Comparison of ENCODE assay signal across 20 cellular contexts in the genomic region with DNA sequence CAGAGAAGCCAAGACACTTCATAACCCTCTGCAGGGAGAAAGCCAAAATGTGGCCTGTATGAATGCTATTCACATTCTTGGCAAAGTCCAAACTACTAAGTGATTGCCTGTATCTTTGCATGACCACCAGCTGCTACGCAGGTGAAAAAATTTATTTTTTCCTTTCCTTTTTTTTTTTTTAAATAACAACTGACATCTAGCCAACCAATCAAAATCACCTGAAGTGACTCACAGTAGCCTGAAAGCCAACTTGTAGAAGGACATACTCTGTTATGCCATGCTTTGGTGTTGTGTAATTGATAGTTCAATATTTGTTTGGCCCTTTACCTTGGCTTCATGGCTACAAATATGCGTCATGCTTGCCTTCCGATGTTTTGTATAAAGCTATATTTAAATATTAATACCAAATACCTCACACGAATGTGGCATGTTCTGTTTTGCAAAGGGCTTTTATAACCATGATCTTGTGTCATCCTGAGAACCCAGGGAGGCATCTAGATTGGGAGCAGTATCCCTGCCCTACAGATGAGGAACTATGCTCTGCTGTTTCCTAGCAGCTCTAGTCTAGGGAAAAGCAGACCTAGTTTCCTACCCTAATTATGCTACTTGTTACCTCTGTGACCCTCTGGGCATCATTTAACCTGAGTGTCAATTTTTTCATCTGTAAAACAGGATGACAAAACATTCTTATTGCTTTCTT.
DNase-seq lines count a peak whose midpoint lies in the region; ATAC-seq and TF ChIP-seq lines count a peak whose summit lies in the region.
"Had no signal": no experiment of that assay in that cellular context is flagged by ENCODE, and none has a peak within 500 bp of the region (broad histone marks: within the 10 kb centered on the region; RNA-seq: fewer than 3 reads in every experiment).

No MANE protein-coding gene starts in this region.

- H3K27ac ChIP-seq in lower lobe of right lung = peak overlapping the region; percentile 86
- H3K27ac ChIP-seq in transverse colon = no peak overlapping the region
- H3K27ac ChIP-seq: ascending aorta, ovary, tibial nerve had no signal

- no peak overlapping the region for H3K4me3 ChIP-seq in Caco-2 (ENCODE audit: low read depth, low read length)
- H3K4me3 ChIP-seq in epithelial cell of esophagus (ENCODE audit: low read length) = no peak overlapping the region
- no peak overlapping the region for H3K4me3 ChIP-seq in lower lobe of right lung
- no peak overlapping the region for H3K4me3 ChIP-seq in transverse colon
- H3K4me3 ChIP-seq: ascending aorta, ovary, tibial nerve had no signal

- in situ Hi-C loops in transverse colon (cut with MboI; ENCODE audit: low pct_ligation_motif_present in 1 of 4, low pct_unique_long_range_greater_than_20kb in 1 of 4, low sequenced_read_pairs in 3 of 4) = no loop called here
- in situ Hi-C loops in GM13976 (cut with MboI; ENCODE audit: low sequenced_read_pairs, unreplicated experiment) = no loop called here

- DNase-seq in Caco-2 (no peak), NCI-H2196 treated with DMSO at 0.1 percent for 48 hours (lab: John Stamatoyannopoulos, UW; ENCODE audit: unreplicated experiment) (peak; percentile 56), epithelial cell of esophagus (ENCODE audit: low read depth) (peak; percentile 94), lower lobe of right lung (no peak), transverse colon (no peak), GM13976 (ENCODE audit: low spot score) (no peak), GM10248 (ENCODE audit: extremely low spot score) (no peak)
- DNase-seq: activated CD4-positive, alpha-beta T cell treated with anti-CD3 and anti-CD28 coated beads, Interleukin-2, amount 50 U/mL, for 48 hours; activated naive CD4-positive, alpha-beta T cell treated with anti-CD3 and anti-CD28 coated beads, Interleukin-2, amount 50 U/mL, for 16 hours; activated T-cell treated with anti-CD3 and anti-CD28 coated beads, Interleukin-2, amount 50 U/mL, for 1 hour; CD8-positive, alpha-beta memory T cell; naive thymus-derived CD8-positive, alpha-beta T cell; NCI-H1048; NCI-H2107; ovary; stimulated activated naive CD4-positive, alpha-beta T cell had no signal

- no peaks in the 10 kb centered on the region for H3K27me3 Mint-ChIP-seq in Caco-2 (ENCODE audit: insufficient read depth, unreplicated experiment)
- H3K27me3 Mint-ChIP-seq: CD8-positive, alpha-beta memory T cell; naive thymus-derived CD8-positive, alpha-beta T cell had no signal

- H3K27me3 ChIP-seq in Caco-2 (replicated peaks; ENCODE audit: control insufficient read depth, insufficient read depth, low read length) (no peaks in the 10 kb centered on the region), lower lobe of right lung (ENCODE audit: low read depth) (no peaks in the 10 kb centered on the region), transverse colon (no peaks in the 10 kb centered on the region)
- H3K27me3 ChIP-seq: ascending aorta, ovary, tibial nerve had no signal

- no peak overlapping the region for H3K4me3 Mint-ChIP-seq in Caco-2 (ENCODE audit: unreplicated experiment)
- H3K4me3 Mint-ChIP-seq: CD8-positive, alpha-beta memory T cell; naive thymus-derived CD8-positive, alpha-beta T cell had no signal

- no peaks in the 10 kb centered on the region for H3K9me3 ChIP-seq in Caco-2
- no peaks in the 10 kb centered on the region for H3K9me3 ChIP-seq in lower lobe of right lung
- H3K9me3 ChIP-seq in transverse colon = no peaks in the 10 kb centered on the region
- H3K9me3 ChIP-seq: ascending aorta, ovary, tibial nerve had no signal

- TF ChIP-seq POLR2A in transverse colon (IDR thresholded peaks at IDR 0.05) = no peak

- H3K9me3 Mint-ChIP-seq in Caco-2 (ENCODE audit: unreplicated experiment) = peaks cover 9% of the 10 kb centered on the region
- H3K9me3 Mint-ChIP-seq: CD8-positive, alpha-beta memory T cell; naive thymus-derived CD8-positive, alpha-beta T cell had no signal

- TF ChIP-seq EP300 in transverse colon (IDR thresholded peaks at IDR 0.05; ENCODE audit: low read depth) = no peak

- H3K4me1 Mint-ChIP-seq in Caco-2 (ENCODE audit: low read depth, unreplicated experiment) = peaks cover 43% of the 10 kb centered on the region
- H3K4me1 Mint-ChIP-seq: CD8-positive, alpha-beta memory T cell; naive thymus-derived CD8-positive, alpha-beta T cell had no signal

- POLR2A ChIA-PET in Caco-2 (lab: Charles Lee) = no interaction called here
- POLR2A ChIA-PET in GM10248 (lab: Yijun Ruan, JAX) = no interaction called here

- 80 to 81% methylated on average over 4 of the region's 4 CpGs for WGBS in transverse colon (ENCODE audit: low coverage in 1 of 2), 2 donors

- H3K36me3 ChIP-seq in Caco-2 (ENCODE audit: control insufficient read depth, insufficient read depth, low read length) = no peaks in the 10 kb centered on the region
- H3K36me3 ChIP-seq in lower lobe of right lung = no peaks in the 10 kb centered on the region
- H3K36me3 ChIP-seq in transverse colon = no peaks in the 10 kb centered on the region
- H3K36me3 ChIP-seq: ovary, tibial nerve had no signal

- TF ChIP-seq CTCF in Caco-2 (IDR thresholded peaks at IDR 0.05; ENCODE audit: insufficient read depth in 1 of 2, low read depth in 1 of 2, low read length in 1 of 2, severe bottlenecking in 1 of 2, unreplicated experiment in 1 of 2) (no peak), epithelial cell of esophagus (IDR thresholded peaks at IDR 0.05; ENCODE audit: insufficient read depth, low read depth, low read length, missing control alignments) (no peak), lower lobe of right lung (IDR thresholded peaks at IDR 0.05) (no peak), transverse colon (IDR thresholded peaks at IDR 0.05) (no peak), GM13976 (IDR thresholded peaks at IDR 0.05; ENCODE audit: borderline replicate concordance, control extremely low read depth, extremely low read depth, insufficient read depth, missing control alignments) (no peak), GM10248 (IDR thresholded peaks at IDR 0.05; ENCODE audit: control extremely low read depth, extremely low read depth, low read depth, missing control alignments) (no peak)

- ATAC-seq in lower lobe of right lung = peak; percentile 84 to 90
- no peak for ATAC-seq in HG03280 (IDR thresholded peaks at IDR 0.05; ENCODE audit: unreplicated experiment)
- ATAC-seq: naive thymus-derived CD8-positive, alpha-beta T cell; sciatic nerve had no signal

- no TSS peak for BruUV-seq in Caco-2 (replicated peaks; lab: Mats Ljungman, UMichigan)

- CTCF ChIA-PET in Caco-2 (lab: Charles Lee) = interaction anchor here (1.0 kb wide), 1 partner anchor 11 kb away, joined by 3 read pairs; no protein-coding TSS in a partner anchor
- CTCF ChIA-PET in GM10248 (lab: Yijun Ruan, JAX) = interaction anchor here (0.8 to 2.2 kb wide), 10 partner anchors 8 to 184 kb away, joined by 3 to 16 read pairs (median 4); no protein-coding TSS in a partner anchor

- intact Hi-C loops in Caco-2 (cut with micrococcal nuclease; ENCODE audit: unreplicated experiment) = no loop called here
- intact Hi-C loops in lower lobe of right lung (cut with DNase I) = no loop called here
- intact Hi-C loops in transverse colon (cut with DNase I; ENCODE audit: low total_unique reads) = no loop called here

- H3K36me3 Mint-ChIP-seq in Caco-2 (ENCODE audit: insufficient read depth, unreplicated experiment) = no peaks in the 10 kb centered on the region

- peaks cover 47% of the 10 kb centered on the region for H3K4me1 ChIP-seq in Caco-2
- peaks cover 3% of the 10 kb centered on the region for H3K4me1 ChIP-seq in lower lobe of right lung
- H3K4me1 ChIP-seq in transverse colon = peaks cover 0 to 14% (median 2%) of the 10 kb centered on the region in 4 donors
- H3K4me1 ChIP-seq: ascending aorta had no signal

- peak overlapping the region; percentile 4 for H3K27ac Mint-ChIP-seq in Caco-2 (ENCODE audit: unreplicated experiment)
- H3K27ac Mint-ChIP-seq: naive thymus-derived CD8-positive, alpha-beta T cell had no signal

Comparison
In these comparisons a context has a peak if more than half of its experiments do, and no peak if none do; other contexts are left out.
1. DNase-seq: peak in NCI-H2196 treated with DMSO at 0.1 percent for 48 hours (single experiment) and epithelial cell of esophagus (single experiment); none in Caco-2 (0 of 2), lower lobe of right lung (single experiment), transverse colon (single experiment), GM13976 (single experiment) and GM10248 (single experiment).